In the genomic region with DNA sequence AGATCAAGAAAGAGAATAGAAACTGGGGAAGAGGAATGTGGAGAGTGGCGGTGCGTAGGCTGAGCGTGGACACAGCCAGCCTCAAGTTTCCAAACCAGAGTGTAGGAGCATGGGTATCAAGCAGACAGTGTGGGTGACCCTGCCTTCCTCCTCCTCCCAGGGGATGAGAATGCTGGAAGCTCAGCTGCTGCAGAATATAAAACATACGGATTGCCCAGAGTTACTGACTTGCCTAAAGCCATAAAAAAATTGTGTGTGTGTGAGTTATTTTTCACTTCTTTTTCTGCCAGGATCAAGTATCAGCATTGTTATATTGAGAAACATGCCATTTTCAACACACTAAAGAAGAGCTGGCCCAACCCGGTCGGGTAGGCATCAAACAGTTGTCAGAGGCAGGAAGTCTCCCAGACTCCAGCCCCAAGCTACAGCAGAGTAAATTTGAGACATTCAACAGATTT, we compare ENCODE assay signal across 9 cellular contexts.
A peak's percentile ranks its signal among the peaks of the same experiment; 100 is the strongest.
DNase-seq lines count a peak whose midpoint lies in the region; FAIRE-seq and TF ChIP-seq lines count a peak whose summit lies in the region.
"Had no signal": no experiment of that assay in that cellular context is flagged by ENCODE, and none has a peak within 500 bp of the region (broad histone marks: within the 10 kb centered on the region; RNA-seq: fewer than 3 reads in every experiment).

No MANE protein-coding gene starts in this region.

- H3K27ac Mint-ChIP-seq in activated T-helper 1 cell treated with anti-CD3 and anti-CD28 coated beads, Interleukin-12 subunit alpha, Interleukin-12 subunit beta, Interleukin-2, Interleukin-4 antibody, amounts not matched to agents 30 ng/mL and 10 ng/mL and 1 ng/mL, durations not matched to agents 14 hours and 24 hours and 36 hours: no peak overlapping the region
- H3K27ac Mint-ChIP-seq in endodermal cell (no peak overlapping the region), mesothelial cell of epicardium (peak overlapping the region; percentile 85)

- H3K27me3 ChIP-seq in endodermal cell (ENCODE audit: control insufficient read depth, insufficient read depth, low read length, poor library complexity, severe bottlenecking): no peaks in the 10 kb centered on the region

- intact Hi-C loops in activated T-helper 1 cell treated with anti-CD3 and anti-CD28 coated beads, Interleukin-12 subunit alpha, Interleukin-12 subunit beta, Interleukin-2, Interleukin-4 antibody, amounts not matched to agents 30 ng/mL and 10 ng/mL and 1 ng/mL, durations not matched to agents 14 hours and 24 hours and 36 hours (cut with micrococcal nuclease): no loop called here

- peaks cover 5% of the 10 kb centered on the region for H3K9me3 ChIP-seq in endodermal cell (ENCODE audit: control insufficient read depth, low read length)

- peaks cover 10% of the 10 kb centered on the region for H3K4me1 ChIP-seq in endodermal cell (ENCODE audit: control insufficient read depth, insufficient read depth, low read length)

- peaks cover under 1% of the 10 kb centered on the region for H3K9me3 Mint-ChIP-seq in activated T-helper 1 cell treated with anti-CD3 and anti-CD28 coated beads, Interleukin-12 subunit alpha, Interleukin-12 subunit beta, Interleukin-2, Interleukin-4 antibody, amounts not matched to agents 30 ng/mL and 10 ng/mL and 1 ng/mL, durations not matched to agents 14 hours and 24 hours and 36 hours
- H3K9me3 Mint-ChIP-seq in endodermal cell (peaks cover 10% of the 10 kb centered on the region), mesothelial cell of epicardium (peaks cover 3% of the 10 kb centered on the region)

- H3K36me3 ChIP-seq in endodermal cell (ENCODE audit: control insufficient read depth, insufficient read depth, low read length): no peaks in the 10 kb centered on the region

- H3K27ac ChIP-seq in endodermal cell (ENCODE audit: low read depth, low read length): peak overlapping the region; percentile 82

- H3K9ac ChIP-seq in endodermal cell (ENCODE audit: extremely low read depth, low read length, poor library complexity, severe bottlenecking): no peak overlapping the region

- TF ChIP-seq CTCF in endodermal cell (conservative IDR thresholded peaks at IDR 0.05): no peak
- TF ChIP-seq CTCF in mesothelial cell of epicardium (IDR thresholded peaks at IDR 0.05; ENCODE audit: unreplicated experiment): no peak

- H3K4me1 Mint-ChIP-seq in activated T-helper 1 cell treated with anti-CD3 and anti-CD28 coated beads, Interleukin-12 subunit alpha, Interleukin-12 subunit beta, Interleukin-2, Interleukin-4 antibody, amounts not matched to agents 30 ng/mL and 10 ng/mL and 1 ng/mL, durations not matched to agents 14 hours and 24 hours and 36 hours (ENCODE audit: low read depth): peaks cover 16% of the 10 kb centered on the region
- H3K4me1 Mint-ChIP-seq in endodermal cell (peaks cover 20% of the 10 kb centered on the region), mesothelial cell of epicardium (peaks cover 12% of the 10 kb centered on the region)

- peaks cover 3% of the 10 kb centered on the region for H3K36me3 Mint-ChIP-seq in activated T-helper 1 cell treated with anti-CD3 and anti-CD28 coated beads, Interleukin-12 subunit alpha, Interleukin-12 subunit beta, Interleukin-2, Interleukin-4 antibody, amounts not matched to agents 30 ng/mL and 10 ng/mL and 1 ng/mL, durations not matched to agents 14 hours and 24 hours and 36 hours (ENCODE audit: low read depth)
- H3K36me3 Mint-ChIP-seq in endodermal cell (ENCODE audit: low read depth) (no peaks in the 10 kb centered on the region), mesothelial cell of epicardium (no peaks in the 10 kb centered on the region)

- no peak overlapping the region for H3K4me3 Mint-ChIP-seq in activated T-helper 1 cell treated with anti-CD3 and anti-CD28 coated beads, Interleukin-12 subunit alpha, Interleukin-12 subunit beta, Interleukin-2, Interleukin-4 antibody, amounts not matched to agents 30 ng/mL and 10 ng/mL and 1 ng/mL, durations not matched to agents 14 hours and 24 hours and 36 hours
- no peak overlapping the region for H3K4me3 Mint-ChIP-seq in endodermal cell
- H3K4me3 Mint-ChIP-seq in mesothelial cell of epicardium: no peak overlapping the region

- FAIRE-seq in urothelium cell line (lab: Jason Lieb, UNC): no peak

- DNase-seq in activated T-helper 1 cell treated with Interleukin-2 at 50 U/mL for 16 hours (ENCODE audit: low read depth): peak; percentile 3
- no peak for DNase-seq in activated T-helper 1 cell treated with anti-CD3 and anti-CD28 coated beads, Interleukin-12 subunit alpha, Interleukin-12 subunit beta, Interleukin-2, Interleukin-4 antibody, amounts not matched to agents 30 ng/mL and 10 ng/mL and 1 ng/mL, durations not matched to agents 14 hours and 24 hours and 36 hours (ENCODE audit: low spot score)
- DNase-seq in endodermal cell: no peak
- DNase-seq in mesothelial cell of epicardium (ENCODE audit: low spot score in 2 of 2, unreplicated experiment in 2 of 2): peak in 1 of 2 experiments; percentile 42
- DNase-seq in urothelium cell line (ENCODE audit: low spot score): peak; percentile 7
- DNase-seq in NCI-H1417 treated with DMSO at 0.1 percent for 48 hours (lab: John Stamatoyannopoulos, UW): no peak
- no peak for DNase-seq in KBM-7
- no peak for DNase-seq in HT-29 (ENCODE audit: low spot score)
- DNase-seq: activated CD4-positive, CD25-positive, alpha-beta regulatory T cell had no signal

- 61 to 90% methylated on average over 3 to 6 of the region's 6 CpGs for WGBS in endodermal cell (ENCODE audit: insufficient coverage in 1 of 2, insufficient read length in 1 of 2), 2 experiments

- in situ Hi-C loops in KBM-7 (cut with MboI; ENCODE audit: low pct_unique_long_range_greater_than_20kb, low sequenced_read_pairs): no loop called here

- H3K4me3 ChIP-seq in endodermal cell (ENCODE audit: low read length): no peak overlapping the region

- no peaks in the 10 kb centered on the region for H3K27me3 Mint-ChIP-seq in activated T-helper 1 cell treated with anti-CD3 and anti-CD28 coated beads, Interleukin-12 subunit alpha, Interleukin-12 subunit beta, Interleukin-2, Interleukin-4 antibody, amounts not matched to agents 30 ng/mL and 10 ng/mL and 1 ng/mL, durations not matched to agents 14 hours and 24 hours and 36 hours (ENCODE audit: insufficient read depth)
- H3K27me3 Mint-ChIP-seq in endodermal cell (ENCODE audit: insufficient read depth) (peaks cover 2% of the 10 kb centered on the region), mesothelial cell of epicardium (ENCODE audit: low read depth) (no peaks in the 10 kb centered on the region)

Comparison
In these comparisons a context has a peak if more than half of its experiments do, and no peak if none do; other contexts are left out.
1. DNase-seq: peak in activated T-helper 1 cell treated with Interleukin-2 at 50 U/mL for 16 hours (single experiment) and urothelium cell line (single experiment); none in activated T-helper 1 cell treated with anti-CD3 and anti-CD28 coated beads, Interleukin-12 subunit alpha, Interleukin-12 subunit beta, Interleukin-2, Interleukin-4 antibody, amounts not matched to agents 30 ng/mL and 10 ng/mL and 1 ng/mL, durations not matched to agents 14 hours and 24 hours and 36 hours (single experiment), endodermal cell (single experiment), NCI-H1417 treated with DMSO at 0.1 percent for 48 hours (single experiment), KBM-7 (single experiment) and HT-29 (single experiment).